ENCODE assay signal across 18 cellular contexts in genomic region chr1:232614811-232615210, GRCh38. TPM values are rescaled to one million over a fixed set of nuclear protein-coding genes. Genes with fewer than 3 reads are reported as not detected.
DNase-seq lines count a peak whose midpoint lies in the region; ATAC-seq and TF ChIP-seq lines count a peak whose summit lies in the region.
"Had no signal": no experiment of that assay in that cellular context is flagged by ENCODE, and none has a peak within 500 bp of the region (broad histone marks: within the 10 kb centered on the region; RNA-seq: fewer than 3 reads in every experiment).

No MANE protein-coding gene starts in this region.

- peak overlapping the region; percentile 30; the same call in 1 of the 2 replicates for H2AK5ac ChIP-seq in IMR-90 (ENCODE audit: low read depth, low read length)

- peak overlapping the region; percentile 39; the same call in 1 of the 2 replicates for H3K14ac ChIP-seq in IMR-90 (replicated peaks; ENCODE audit: low read depth, low read length)

- H3K27ac ChIP-seq in IMR-90 (ENCODE audit: insufficient read depth, low read length) (peak overlapping the region; percentile 27; the same call in 1 of the 2 replicates), endodermal cell (ENCODE audit: low read depth, low read length) (peak overlapping the region; percentile 59), smooth muscle cell (ENCODE audit: low read depth) (peak overlapping the region; percentile 64), breast epithelium (no peak overlapping the region)
- H3K27ac ChIP-seq: HL-60, RWPE1 had no signal

- CTCF ChIA-PET in IMR-90 (lab: Yijun Ruan, JAX): interaction anchor here (2.2 kb wide), 1 partner anchor 12 kb away, joined by 6 read pairs; no protein-coding TSS in a partner anchor

- peak overlapping the region; percentile 52; the same call in 1 of the 2 replicates for H2BK120ac ChIP-seq in IMR-90 (ENCODE audit: low read depth, low read length)

- H2AFZ ChIP-seq in IMR-90 (replicated peaks; ENCODE audit: low read length, poor library complexity) (no peak overlapping the region), smooth muscle cell (ENCODE audit: low read depth) (no peak overlapping the region)

- peaks cover 15% of the 10 kb centered on the region for H3F3A ChIP-seq in smooth muscle cell (ENCODE audit: low read depth)

- H4K8ac ChIP-seq in IMR-90 (ENCODE audit: low read depth in 2 of 2, low read length in 2 of 2): peak overlapping the region in 1 of 2 experiments; percentile 21; a peak in 1 of 4 replicates

- H3K79me1 ChIP-seq in IMR-90 (ENCODE audit: low read depth in 1 of 2, low read length in 2 of 2): peaks cover 12 to 25% of the 10 kb centered on the region in 2 experiments; a peak in 3 of 4 replicates

- DNase-seq in IMR-90 (no peak), endodermal cell (no peak), mesothelial cell of epicardium (ENCODE audit: low spot score in 2 of 2, unreplicated experiment in 2 of 2) (no peak), smooth muscle cell (lab: John Stamatoyannopoulos, UW; ENCODE audit: unreplicated experiment) (no peak), breast epithelium (ENCODE audit: low spot score in 2 of 2) (no peak), DMS153 treated with DMSO at 0.1 percent for 48 hours (lab: John Stamatoyannopoulos, UW; ENCODE audit: unreplicated experiment) (no peak), cerebellar cortex (ENCODE audit: low spot score) (no peak)
- DNase-seq: ACHN, C1 segment of cervical spinal cord, DND-41, H7, Kasumi-1, MG63, NCI-H1048, NCI-H524 treated with DMSO at 0.1 percent for 48 hours, PC-3 had no signal

- peaks cover 9% of the 10 kb centered on the region for H3K9me1 ChIP-seq in IMR-90 (ENCODE audit: insufficient read depth, low read length)

- H4K91ac ChIP-seq in IMR-90 (ENCODE audit: insufficient read depth, low read depth, low read length): peak overlapping the region; percentile 13; the same call in 1 of the 2 replicates

- H3K4me1 Mint-ChIP-seq in endodermal cell: peaks cover 62% of the 10 kb centered on the region
- H3K4me1 Mint-ChIP-seq in mesothelial cell of epicardium: peaks cover 81% of the 10 kb centered on the region

- peaks cover 82% of the 10 kb centered on the region for H3K79me2 ChIP-seq in smooth muscle cell (ENCODE audit: low read depth)

- H4K5ac ChIP-seq in IMR-90 (ENCODE audit: low read depth, low read length): no peak overlapping the region

- H3K9ac ChIP-seq in IMR-90 (ENCODE audit: low read depth, low read length): no peak overlapping the region
- H3K9ac ChIP-seq in endodermal cell (ENCODE audit: extremely low read depth, low read length, poor library complexity, severe bottlenecking): no peak overlapping the region
- no peak overlapping the region for H3K9ac ChIP-seq in smooth muscle cell (ENCODE audit: low read depth)

- H3K4me1 ChIP-seq in IMR-90 (ENCODE audit: control insufficient read depth, insufficient read depth, low read length) (peaks cover 14% of the 10 kb centered on the region), endodermal cell (ENCODE audit: control insufficient read depth, insufficient read depth, low read length) (peaks cover 23% of the 10 kb centered on the region), smooth muscle cell (ENCODE audit: low read depth) (peaks cover 24% of the 10 kb centered on the region), breast epithelium (no peaks in the 10 kb centered on the region)

- H3K4me3 Mint-ChIP-seq in endodermal cell: no peak overlapping the region
- H3K4me3 Mint-ChIP-seq in mesothelial cell of epicardium: no peak overlapping the region

- intact Hi-C loops in IMR-90 (cut with micrococcal nuclease) (loop anchor here (5.0 kb wide), 2 partner anchors 98 to 138 kb away; no protein-coding TSS in a partner anchor), breast epithelium (cut with DNase I; ENCODE audit: low total_unique reads) (no loop called here)

- H3K4me3 ChIP-seq in IMR-90 (ENCODE audit: insufficient read depth, low read depth, low read length): no peak overlapping the region
- no peak overlapping the region for H3K4me3 ChIP-seq in endodermal cell (ENCODE audit: low read length)
- H3K4me3 ChIP-seq in smooth muscle cell: no peak overlapping the region
- no peak overlapping the region for H3K4me3 ChIP-seq in breast epithelium
- H3K4me3 ChIP-seq: MG63 had no signal

- H3K9me3 Mint-ChIP-seq in endodermal cell (no peaks in the 10 kb centered on the region), mesothelial cell of epicardium (no peaks in the 10 kb centered on the region)

- dilution Hi-C loops in IMR-90 (cut with HindIII; ENCODE audit: low sequenced_read_pairs, unreplicated experiment): no loop called here

- POLR2A ChIA-PET in IMR-90 (lab: Charles Lee; ENCODE audit: unreplicated experiment): interaction anchor here (0.6 to 1.1 kb wide), 2 partner anchors 289 to 438 kb away, joined by 5 to 6 read pairs; no protein-coding TSS in a partner anchor

- H2BK15ac ChIP-seq in IMR-90 (ENCODE audit: low read depth, low read length): peak overlapping the region; percentile 56; the same call in 1 of the 3 replicates

- in situ Hi-C loops in IMR-90 (cut with MboI; ENCODE audit: low sequenced_read_pairs): loop anchor here (10.0 kb wide), 1 partner anchor 600 kb away; no protein-coding TSS in a partner anchor

- no peak overlapping the region for H3K27ac Mint-ChIP-seq in endodermal cell
- H3K27ac Mint-ChIP-seq in mesothelial cell of epicardium: peak overlapping the region; percentile 92

- no peak overlapping the region for H3K56ac ChIP-seq in IMR-90 (ENCODE audit: extremely low read depth, insufficient read depth, low read length)

- peak overlapping the region; percentile 26; the same call in 1 of the 2 replicates for H3K18ac ChIP-seq in IMR-90 (ENCODE audit: low read depth, low read length)

- no peak overlapping the region for H2AK9ac ChIP-seq in IMR-90 (replicated peaks; ENCODE audit: low read depth, low read length, poor library complexity)

- H3K36me3 ChIP-seq in IMR-90 (ENCODE audit: control insufficient read depth, insufficient read depth, low read length): no peaks in the 10 kb centered on the region
- H3K36me3 ChIP-seq in endodermal cell (ENCODE audit: control insufficient read depth, insufficient read depth, low read length): peaks cover 4% of the 10 kb centered on the region
- H3K36me3 ChIP-seq in smooth muscle cell (ENCODE audit: low read depth): no peaks in the 10 kb centered on the region
- H3K36me3 ChIP-seq in breast epithelium: no peaks in the 10 kb centered on the region

- no peak for TF ChIP-seq POLR2A in IMR-90 (IDR thresholded peaks at IDR 0.05; ENCODE audit: low read depth, low read length)
- no peak for TF ChIP-seq POLR2A in breast epithelium (IDR thresholded peaks at IDR 0.05)

- H3K36me3 Mint-ChIP-seq in endodermal cell (ENCODE audit: low read depth) (peaks cover 10% of the 10 kb centered on the region), mesothelial cell of epicardium (peaks cover 9% of the 10 kb centered on the region)

- no peaks in the 10 kb centered on the region for H3K9me3 ChIP-seq in IMR-90 (ENCODE audit: control insufficient read depth, insufficient read depth, low read length)
- no peaks in the 10 kb centered on the region for H3K9me3 ChIP-seq in endodermal cell (ENCODE audit: control insufficient read depth, low read length)
- H3K9me3 ChIP-seq in smooth muscle cell (replicated peaks; ENCODE audit: low read depth): no peaks in the 10 kb centered on the region
- H3K9me3 ChIP-seq in breast epithelium: no peaks in the 10 kb centered on the region
- H3K9me3 ChIP-seq: MG63 had no signal

- H3K4ac ChIP-seq in IMR-90 (ENCODE audit: low read depth, low read length): peak overlapping the region; percentile 72

- no TSS peak for BruUV-seq in IMR-90 (replicated peaks; lab: Mats Ljungman, UMichigan)

- peak; percentile 22; the same call in 1 of the 2 replicates for ATAC-seq in IMR-90 (ENCODE audit: low read depth)

- H4K20me1 ChIP-seq in IMR-90 (ENCODE audit: insufficient read depth, low read length) (peaks cover 11% of the 10 kb centered on the region; the same call in 1 of the 2 replicates), smooth muscle cell (ENCODE audit: low read depth) (peaks cover 54% of the 10 kb centered on the region)

- H3K4me2 ChIP-seq in IMR-90 (ENCODE audit: low read depth, low read length): no peak overlapping the region
- H3K4me2 ChIP-seq in smooth muscle cell: peak overlapping the region; percentile 75

- peak overlapping the region; percentile 66 for H2BK20ac ChIP-seq in IMR-90 (ENCODE audit: low read depth, low read length)

- TF ChIP-seq CTCF in IMR-90 (conservative IDR thresholded peaks at IDR 0.05; ENCODE audit: low read depth, low read length) (no peak), endodermal cell (conservative IDR thresholded peaks at IDR 0.05) (no peak), mesothelial cell of epicardium (IDR thresholded peaks at IDR 0.05; ENCODE audit: unreplicated experiment) (no peak), smooth muscle cell (IDR thresholded peaks at IDR 0.05; ENCODE audit: borderline replicate concordance, insufficient read depth, poor library complexity, severe bottlenecking) (no peak), breast epithelium (IDR thresholded peaks at IDR 0.05) (no peak)

- no peak for TF ChIP-seq RAD21 in IMR-90 (IDR thresholded peaks at IDR 0.05; ENCODE audit: low read length)

- H3K27me3 Mint-ChIP-seq in endodermal cell (ENCODE audit: insufficient read depth) (no peaks in the 10 kb centered on the region), mesothelial cell of epicardium (ENCODE audit: low read depth) (no peaks in the 10 kb centered on the region)

- H2BK5ac ChIP-seq in IMR-90 (ENCODE audit: low read depth, low read length, poor library complexity, severe bottlenecking): no peak overlapping the region

- H3K23ac ChIP-seq in IMR-90 (ENCODE audit: low read depth, low read length): 0 out of 2 replicates have a peak overlapping the region, but pooled peaks have one; percentile 20

- no peaks in the 10 kb centered on the region for H3K27me3 ChIP-seq in IMR-90 (ENCODE audit: control insufficient read depth, insufficient read depth, low read length)
- no peaks in the 10 kb centered on the region for H3K27me3 ChIP-seq in endodermal cell (ENCODE audit: control insufficient read depth, insufficient read depth, low read length, poor library complexity, severe bottlenecking)
- H3K27me3 ChIP-seq in smooth muscle cell (ENCODE audit: low read depth): no peaks in the 10 kb centered on the region
- H3K27me3 ChIP-seq in breast epithelium: no peaks in the 10 kb centered on the region
- H3K27me3 ChIP-seq: MG63 had no signal

TF ChIP-seq in IMR-90, 13 proteins besides CTCF, POLR2A, EP300 and RAD21 (continues in another document):
- no peak for TF ChIP-seq MXI1 (IDR thresholded peaks at IDR 0.05; ENCODE audit: borderline replicate concordance, low read depth, low read length)
- TF ChIP-seq RFX5 (IDR thresholded peaks at IDR 0.05; ENCODE audit: low read depth, low read length): no peak

RNA-seq across cellular contexts. Expression of gene SIPA1L2, which starts 15.1 kb away (rescaled TPM):
- 11.9 and 13.4 TPM in 2 replicates for total RNA-seq in IMR-90 (2012; rRNA removed)
- 6.2 and 7.1 TPM in 2 replicates for polyA plus RNA-seq in IMR-90 (2012; rRNA removed)
- 3.5 and 6.2 TPM in 2 replicates for polyA plus RNA-seq in IMR-90 (2012; cell fraction: cytosol; rRNA removed)
- 12.0 and 22.7 TPM in 2 replicates for polyA plus RNA-seq in IMR-90 (2012; cell fraction: nucleus; rRNA removed; ENCODE audit: low replicate concordance)
- 10 to 100 TPM; 34.7 to 41.5 TPM for total RNA-seq in endodermal cell
- polyA plus RNA-seq in endodermal cell (2013, experiment 1 of 2): 40.1 TPM
- polyA plus RNA-seq in endodermal cell (2013, experiment 2 of 2): 41.6 TPM
- 78.7 to 82.0 TPM (median 81.4 TPM) in 3 replicates for total RNA-seq in mesothelial cell of epicardium
- 37.0 and 37.2 TPM in 2 replicates for total RNA-seq in smooth muscle cell
- polyA plus RNA-seq in smooth muscle cell: 14.9 and 18.9 TPM in 2 replicates
- 10 to 100 TPM; 16.3 to 46.9 (median 35.9) TPM for total RNA-seq in breast epithelium

Comparison
In these comparisons a context has a peak if more than half of its experiments do, and no peak if none do; other contexts are left out.
1. H3K27ac ChIP-seq: peak in IMR-90 (single experiment), endodermal cell (single experiment) and smooth muscle cell (single experiment); none in breast epithelium (0 of 2).